ENCODE assay signal across 20 cellular contexts in the genomic region with DNA sequence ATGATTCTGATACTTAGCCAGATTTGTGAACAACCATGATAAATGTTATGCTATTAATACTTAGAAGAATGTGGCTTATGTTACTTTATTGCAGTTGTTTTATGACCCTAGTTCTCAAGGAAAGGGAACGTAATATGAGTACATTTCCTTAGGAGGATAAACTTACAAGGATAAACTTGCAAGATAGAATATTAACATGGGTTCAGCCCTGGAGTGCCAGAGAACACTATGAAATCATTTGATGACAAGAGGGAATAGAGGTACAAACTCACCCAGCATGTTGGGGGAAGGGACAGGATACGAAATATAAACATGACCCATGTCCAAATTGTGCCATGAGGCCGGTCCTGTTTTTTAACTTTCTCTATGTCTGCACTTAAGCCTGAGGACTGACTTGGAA. TPM values are rescaled to one million over a fixed set of nuclear protein-coding genes. Genes with fewer than 3 reads are reported as not detected.
DNase-seq lines count a peak whose midpoint lies in the region; ATAC-seq, FAIRE-seq and TF ChIP-seq lines count a peak whose summit lies in the region.
"Had no signal": no experiment of that assay in that cellular context is flagged by ENCODE, and none has a peak within 500 bp of the region (broad histone marks: within the 10 kb centered on the region; RNA-seq: fewer than 3 reads in every experiment).

No MANE protein-coding gene starts in this region.

- TF ChIP-seq POLR2A in GM12878 (IDR thresholded peaks at IDR 0.05; ENCODE audit: low read depth, low read length) = no peak

- H2AFZ ChIP-seq in GM12878 (ENCODE audit: control insufficient read depth, low read depth, low read length) = no peak overlapping the region
- H2AFZ ChIP-seq in parathyroid adenoma = peak overlapping the region; percentile 20
- H2AFZ ChIP-seq: GM23248 had no signal

- H3K9ac ChIP-seq in GM12878 (ENCODE audit: control insufficient read depth, insufficient read depth, low read length) (no peak overlapping the region), parathyroid adenoma (no peak overlapping the region), skeletal muscle tissue (ENCODE audit: low read depth in 1 of 3, low read length in 3 of 3) (no peak overlapping the region)
- H3K9ac ChIP-seq: GM23248 had no signal

- intact Hi-C loops in GM12878 (cut with micrococcal nuclease; ENCODE audit: unreplicated experiment) = no loop called here
- intact Hi-C loops in activated CD4-positive, alpha-beta T cell treated with anti-CD3 and anti-CD28 coated beads, Interleukin-2, amount 10 ng/mL, durations not matched to agents 24 days and 14 days (cut with micrococcal nuclease) = loop anchor here (10.0 kb wide), 1 partner anchor 185 kb away; no protein-coding TSS in a partner anchor

- H3K9me3 Mint-ChIP-seq in activated CD4-positive, alpha-beta T cell treated with anti-CD3 and anti-CD28 coated beads, Interleukin-2, amount 10 ng/mL, durations not matched to agents 24 days and 14 days = no peaks in the 10 kb centered on the region
- H3K9me3 Mint-ChIP-seq: CD8-positive, alpha-beta T cell had no signal

- DNase-seq in HTR-8/SVneo (ENCODE audit: insufficient read length, low spot score) (no peak), GM12878 (ENCODE audit: low read depth, low spot score) (no peak), GF-D8 (lab: John Stamatoyannopoulos, UW) (no peak)
- no peak for DNase-seq in activated CD4-positive, alpha-beta T cell treated with anti-CD3 and anti-CD28 coated beads, Interleukin-2, amount 10 ng/mL, durations not matched to agents 24 days and 14 days
- DNase-seq: 8988T; CD8-positive, alpha-beta T cell; COR-L47; DMS153; DND-41; GDM1; GM23248 had no signal

- no peaks in the 10 kb centered on the region for H3K36me3 ChIP-seq in GM12878 (ENCODE audit: control insufficient read depth in 2 of 2, insufficient read depth in 2 of 2, low read length in 1 of 2)
- H3K36me3 ChIP-seq in parathyroid adenoma (ENCODE audit: control insufficient read depth, insufficient read depth, low read length) = no peaks in the 10 kb centered on the region
- no peaks in the 10 kb centered on the region for H3K36me3 ChIP-seq in skeletal muscle tissue (ENCODE audit: control insufficient read depth in 3 of 3, insufficient read depth in 3 of 3, low read length in 3 of 3)

- BruUV-seq in GM12878 (replicated peaks; lab: Mats Ljungman, UMichigan) = no TSS peak

- H3K9me3 ChIP-seq in GM12878 (replicated peaks; ENCODE audit: control insufficient read depth, insufficient read depth, low read length) = no peaks in the 10 kb centered on the region; the same call in 2 of the 3 replicates
- H3K9me3 ChIP-seq in parathyroid adenoma (ENCODE audit: control insufficient read depth, low read length) = no peaks in the 10 kb centered on the region
- no peaks in the 10 kb centered on the region for H3K9me3 ChIP-seq in skeletal muscle tissue (ENCODE audit: control insufficient read depth in 3 of 3, low read length in 3 of 3)

- H3K27me3 ChIP-seq in GM12878 (replicated peaks in 1 of 2; ENCODE audit: control insufficient read depth in 2 of 2, insufficient read depth in 2 of 2, low read length in 1 of 2) = no peaks in the 10 kb centered on the region
- H3K27me3 ChIP-seq in parathyroid adenoma (ENCODE audit: control insufficient read depth, insufficient read depth, low read length) = no peaks in the 10 kb centered on the region
- no peaks in the 10 kb centered on the region for H3K27me3 ChIP-seq in skeletal muscle tissue (ENCODE audit: control insufficient read depth in 3 of 3, insufficient read depth in 3 of 3, low read length in 3 of 3)

- no peak overlapping the region for H3K4me2 ChIP-seq in GM12878 (ENCODE audit: control insufficient read depth, insufficient read depth)
- no peak overlapping the region for H3K4me2 ChIP-seq in parathyroid adenoma (ENCODE audit: low read length)

- H3K4me3 Mint-ChIP-seq in activated CD4-positive, alpha-beta T cell treated with anti-CD3 and anti-CD28 coated beads, Interleukin-2, amount 10 ng/mL, durations not matched to agents 24 days and 14 days = no peak overlapping the region
- H3K4me3 Mint-ChIP-seq: B cell; CD14-positive monocyte; CD8-positive, alpha-beta T cell had no signal

- H3K27ac Mint-ChIP-seq in activated CD4-positive, alpha-beta T cell treated with anti-CD3 and anti-CD28 coated beads, Interleukin-2, amount 10 ng/mL, durations not matched to agents 24 days and 14 days = no peak overlapping the region
- H3K27ac Mint-ChIP-seq: B cell; CD14-positive monocyte; CD8-positive, alpha-beta T cell had no signal

- no peaks in the 10 kb centered on the region for H4K20me1 ChIP-seq in GM12878 (ENCODE audit: control insufficient read depth, insufficient read depth)

- in situ Hi-C loops in GM12878 (cut with MboI) = no loop called here

- 29% methylated on average over 3 of the region's 3 CpGs for WGBS in GM12878 (ENCODE audit: insufficient coverage, insufficient replicate concordance, low lambda C conversion rate, missing lambda C conversion rate)

- H3K4me3 ChIP-seq in GM12878 = no peak overlapping the region
- no peak overlapping the region for H3K4me3 ChIP-seq in parathyroid adenoma (ENCODE audit: low read depth, low read length)
- peak overlapping the region in 1 of 3 donors; percentile 6 for H3K4me3 ChIP-seq in skeletal muscle tissue (ENCODE audit: low read length in 3 of 3)
- H3K4me3 ChIP-seq: GM23248 had no signal

- CTCF ChIA-PET in GM12878 (lab: Yijun Ruan, JAX) = interaction anchor here (0.8 to 1.3 kb wide), 3 partner anchors 17 to 184 kb away, joined by 3 to 5 read pairs (median 4); no protein-coding TSS in a partner anchor

- RAD21 ChIA-PET in GM12878 (lab: Charles Lee; ENCODE audit: unreplicated experiment) = no interaction called here

- no peak overlapping the region for H3K27ac ChIP-seq in GM12878 (ENCODE audit: control insufficient read depth, insufficient read depth)
- H3K27ac ChIP-seq in parathyroid adenoma = no peak overlapping the region
- peak overlapping the region; percentile 34 for H3K27ac ChIP-seq in skeletal muscle tissue (ENCODE audit: low read depth, low read length)
- H3K27ac ChIP-seq: GM23248 had no signal

- TF ChIP-seq EP300 in GM12878 (IDR thresholded peaks at IDR 0.05; ENCODE audit: borderline replicate concordance in 1 of 2, control insufficient read depth in 1 of 2, low read depth in 2 of 2, low read length in 2 of 2) = no peak

- H3K36me3 Mint-ChIP-seq in activated CD4-positive, alpha-beta T cell treated with anti-CD3 and anti-CD28 coated beads, Interleukin-2, amount 10 ng/mL, durations not matched to agents 24 days and 14 days (ENCODE audit: low read depth) = no peaks in the 10 kb centered on the region
- H3K36me3 Mint-ChIP-seq: CD14-positive monocyte; CD8-positive, alpha-beta T cell had no signal

- peaks cover 16% of the 10 kb centered on the region for H3K27me3 Mint-ChIP-seq in activated CD4-positive, alpha-beta T cell treated with anti-CD3 and anti-CD28 coated beads, Interleukin-2, amount 10 ng/mL, durations not matched to agents 24 days and 14 days

- FAIRE-seq in HTR-8/SVneo (lab: Jason Lieb, UNC) (peak; percentile 44), GM12878 (lab: Jason Lieb, UNC) (peak; percentile 35)
- FAIRE-seq: D721Med, H54, HepG2 had no signal

- TF ChIP-seq RAD21 in GM12878 (IDR thresholded peaks at IDR 0.05; ENCODE audit: insufficient read depth, low read depth, low read length) = no peak

- no peaks in the 10 kb centered on the region for H3K4me1 ChIP-seq in GM12878 (ENCODE audit: control insufficient read depth, insufficient read depth, low read length)
- H3K4me1 ChIP-seq in parathyroid adenoma = peaks cover 10% of the 10 kb centered on the region
- H3K4me1 ChIP-seq in skeletal muscle tissue (ENCODE audit: control insufficient read depth in 3 of 3, insufficient read depth in 3 of 3, low read length in 3 of 3) = peaks cover 3 to 8% (median 6%) of the 10 kb centered on the region in 3 donors

- H3K79me2 ChIP-seq in GM12878 (ENCODE audit: control insufficient read depth, insufficient read depth, low read length) (no peaks in the 10 kb centered on the region), parathyroid adenoma (no peaks in the 10 kb centered on the region)

- POLR2A ChIA-PET in GM12878 (lab: Charles Lee) = no interaction called here

- SMC1A ChIA-PET in GM12878 (lab: Charles Lee; ENCODE audit: uncharacterized antibody, unreplicated experiment) = no interaction called here

- no peak for TF ChIP-seq CTCF in GM12878 (IDR thresholded peaks at IDR 0.05 in 2 of 3, conservative IDR thresholded peaks at IDR 0.05 in 1 of 3; ENCODE audit: control insufficient read depth in 2 of 3, extremely low read depth in 1 of 3, insufficient read depth in 1 of 3, low read depth in 3 of 3, low read length in 3 of 3)
- TF ChIP-seq CTCF in parathyroid adenoma (IDR thresholded peaks at IDR 0.05) = no peak

- ATAC-seq in GM12878 (no peak), HG03175 (IDR thresholded peaks at IDR 0.05; ENCODE audit: unreplicated experiment) (no peak)
- ATAC-seq: CD8-positive, alpha-beta T cell; HCT116; HepG2 had no signal

- H3K4me1 Mint-ChIP-seq in activated CD4-positive, alpha-beta T cell treated with anti-CD3 and anti-CD28 coated beads, Interleukin-2, amount 10 ng/mL, durations not matched to agents 24 days and 14 days = peaks cover 3% of the 10 kb centered on the region
- H3K4me1 Mint-ChIP-seq: B cell, CD14-positive monocyte had no signal

TF ChIP-seq in GM12878, 131 proteins besides CTCF, POLR2A, EP300 and RAD21 (continues in another document):
- no peak for TF ChIP-seq NR2C1 (IDR thresholded peaks at IDR 0.05)
- no peak for TF ChIP-seq IRF4 (IDR thresholded peaks at IDR 0.05; ENCODE audit: low read depth, low read length)
- no peak for TF ChIP-seq EGR1 (IDR thresholded peaks at IDR 0.05; ENCODE audit: borderline replicate concordance in 1 of 2, low read depth in 2 of 2, low read length in 2 of 2)

RNA-seq across cellular contexts. Expression of gene ABCA5, which starts 13.0 kb away (rescaled TPM):
- 357 and 358 TPM in 2 replicates for total RNA-seq in GM12878 (2013; cell fraction: nucleolus; rRNA removed)
- total RNA-seq in GM12878 (2014; rRNA removed) = 17.5 and 22.0 TPM in 2 replicates
- total RNA-seq in GM12878 (2014; rRNA removed; fragmentation: Illumina TruSeq; extraction: Trizol) = 26.1 and 31.4 TPM in 2 replicates
- 15.7 and 17.2 TPM in 2 replicates for total RNA-seq in GM12878 (2021)
- 12.6 TPM for polyA plus RNA-seq in GM12878 (2011; ENCODE audit: low read depth)
- polyA plus RNA-seq in GM12878 (2011; rRNA removed) = 25.4 and 46.9 TPM in 2 replicates
- 5.0 and 7.0 TPM in 2 replicates for polyA plus RNA-seq in GM12878 (2011; cell fraction: cytosol; rRNA removed)
- polyA plus RNA-seq in GM12878 (2011; cell fraction: nucleus; rRNA removed) = 34.9 and 49.2 TPM in 2 replicates
- polyA plus RNA-seq in GM12878 (2012) = 22.9 and 25.4 TPM in 2 replicates
- polyA plus RNA-seq in GM12878 (2014; fragmentation: Illumina TruSeq; extraction: Trizol) = 14.5 and 22.9 TPM in 2 replicates
- polyA plus RNA-seq in GM12878 (2014; fragmentation: Nextera tagmentation; extraction: Ambion mirVana) = 10 to 100 TPM; 11.8 to 31.1 TPM
- 12.3 and 15.6 TPM in 2 replicates for polyA plus RNA-seq in GM12878 (2014; rRNA removed)
- polyA plus RNA-seq in GM12878 (2016; fragmentation: Nextera tagmentation; extraction: Ambion mirVana) = 10 to 100 TPM; 18.7 to 18.8 TPM
- polyA minus RNA-seq in GM12878 (2011; rRNA and poly(A)+ RNA removed) = 29.2 and 33.4 TPM in 2 replicates
- 6.0 and 7.5 TPM in 2 replicates for polyA minus RNA-seq in GM12878 (2011; cell fraction: cytosol; rRNA and poly(A)+ RNA removed)
- polyA minus RNA-seq in GM12878 (2011; cell fraction: nucleus; rRNA and poly(A)+ RNA removed) = 41.3 and 65.5 TPM in 2 replicates
- 18.8 TPM for total RNA-seq in skeletal muscle tissue
- total RNA-seq in activated CD4-positive, alpha-beta T cell treated with anti-CD3 and anti-CD28 coated beads, Interleukin-2, amount 10 ng/mL, durations not matched to agents 24 days and 14 days = 12.0 and 13.3 TPM in 2 replicates
